In genomic region chr4:18391370-18391728, GRCh38 we compare ENCODE assay signal across 22 cellular contexts.
DNase-seq lines count a peak whose midpoint lies in the region; ATAC-seq, FAIRE-seq and TF ChIP-seq lines count a peak whose summit lies in the region.
"Had no signal": no experiment of that assay in that cellular context is flagged by ENCODE, and none has a peak within 500 bp of the region (broad histone marks: within the 10 kb centered on the region; RNA-seq: fewer than 3 reads in every experiment).

No MANE protein-coding gene starts in this region.

- H3K27me3 ChIP-seq in HepG2 (ENCODE audit: control insufficient read depth in 1 of 2, insufficient read depth in 2 of 2, low read length in 2 of 2) = no peaks in the 10 kb centered on the region; a peak in 1 of 5 replicates
- no peaks in the 10 kb centered on the region for H3K27me3 ChIP-seq in right lobe of liver
- H3K27me3 ChIP-seq in astrocyte (ENCODE audit: insufficient read depth, low read length) = no peaks in the 10 kb centered on the region
- no peaks in the 10 kb centered on the region for H3K27me3 ChIP-seq in neural progenitor cell
- no peaks in the 10 kb centered on the region for H3K27me3 ChIP-seq in PC-9 (ENCODE audit: insufficient read depth, low read depth)
- H3K27me3 ChIP-seq: BLaER1 had no signal

- H3K9me2 ChIP-seq in PC-9 (ENCODE audit: insufficient read depth) = no peaks in the 10 kb centered on the region

- H3K36me3 Mint-ChIP-seq in astrocyte (ENCODE audit: low read depth, unreplicated experiment) = no peaks in the 10 kb centered on the region
- no peaks in the 10 kb centered on the region for H3K36me3 Mint-ChIP-seq in neural progenitor cell
- H3K36me3 Mint-ChIP-seq: CD14-positive monocyte; CD4-positive, alpha-beta memory T cell; CD4-positive, CD25-positive, alpha-beta regulatory T cell; CD8-positive, alpha-beta memory T cell had no signal

- H3K9ac ChIP-seq in HepG2 (ENCODE audit: insufficient read depth, low read depth, low read length) = no peak overlapping the region
- H3K9ac ChIP-seq in astrocyte (ENCODE audit: low read length) = no peak overlapping the region
- no peak overlapping the region for H3K9ac ChIP-seq in neural progenitor cell
- H3K9ac ChIP-seq: BLaER1 had no signal

- CTCF ChIA-PET in HepG2 (lab: Yijun Ruan, JAX; ENCODE audit: low intra/inter-chr PET ratio, low total read pairs) = no interaction called here
- CTCF ChIA-PET in PC-9 (lab: Charles Lee) = no interaction called here

- H3F3A ChIP-seq in neural progenitor cell (ENCODE audit: low read depth) (no peaks in the 10 kb centered on the region), PC-9 (ENCODE audit: insufficient read depth, low read depth) (no peaks in the 10 kb centered on the region)

- intact Hi-C loops in HepG2 (cut with micrococcal nuclease; ENCODE audit: unreplicated experiment) (no loop called here), right lobe of liver (cut with DNase I) (no loop called here), PC-9 (cut with micrococcal nuclease; ENCODE audit: unreplicated experiment) (no loop called here)

- in situ Hi-C loops in HepG2 (cut with HindIII; ENCODE audit: extremely low pct_ligation_motif_present, low pct_unique_long_range_greater_than_20kb) = no loop called here

- H3K4me2 ChIP-seq in HepG2 (ENCODE audit: low read depth, low read length) (no peak overlapping the region), astrocyte (ENCODE audit: low read length) (no peak overlapping the region), neural progenitor cell (no peak overlapping the region), PC-9 (no peak overlapping the region)
- H3K4me2 ChIP-seq: BLaER1 had no signal

- H4K20me1 ChIP-seq in HepG2 (ENCODE audit: insufficient read depth, low read length) = no peaks in the 10 kb centered on the region
- no peaks in the 10 kb centered on the region for H4K20me1 ChIP-seq in astrocyte (ENCODE audit: insufficient read depth, low read length)
- H4K20me1 ChIP-seq in neural progenitor cell (ENCODE audit: low read depth) = no peaks in the 10 kb centered on the region
- H4K20me1 ChIP-seq in PC-9 (ENCODE audit: insufficient read depth) = no peaks in the 10 kb centered on the region
- H4K20me1 ChIP-seq: BLaER1 had no signal

- TF ChIP-seq POLR2A in HepG2 (IDR thresholded peaks at IDR 0.05; ENCODE audit: insufficient read depth in 1 of 2, low read depth in 2 of 2, low read length in 2 of 2) = no peak
- TF ChIP-seq POLR2A in right lobe of liver (IDR thresholded peaks at IDR 0.05) = no peak

- DNase-seq in HepG2 (ENCODE audit: low spot score) = no peak
- DNase-seq in right lobe of liver = no peak
- DNase-seq in astrocyte (ENCODE audit: low read depth) = no peak
- no peak for DNase-seq in neural progenitor cell (ENCODE audit: low spot score)
- DNase-seq in DMS53 (lab: John Stamatoyannopoulos, UW) = no peak
- DNase-seq in PC-9 = no peak
- DNase-seq: BE2C; C1 segment of cervical spinal cord; CD4-positive, alpha-beta memory T cell; CD4-positive, CD25-positive, alpha-beta regulatory T cell; CD8-positive, alpha-beta memory T cell; COR-L47; DMS 273 treated with DMSO at 0.1 percent for 48 hours; DMS153; DMS79 treated with DMSO at 0.1 percent for 48 hours; GF-D8 had no signal

- H3K4me1 ChIP-seq in HepG2 (ENCODE audit: insufficient read depth, low read length) = no peaks in the 10 kb centered on the region
- H3K4me1 ChIP-seq in right lobe of liver = no peaks in the 10 kb centered on the region
- H3K4me1 ChIP-seq in astrocyte (ENCODE audit: insufficient read depth, low read length) = no peaks in the 10 kb centered on the region
- no peaks in the 10 kb centered on the region for H3K4me1 ChIP-seq in neural progenitor cell
- H3K4me1 ChIP-seq in PC-9 (replicated peaks; ENCODE audit: insufficient read depth) = no peaks in the 10 kb centered on the region
- H3K4me1 ChIP-seq: BE2C, BLaER1 had no signal

- no peaks in the 10 kb centered on the region for H3K9me3 Mint-ChIP-seq in astrocyte (ENCODE audit: unreplicated experiment)
- H3K9me3 Mint-ChIP-seq in neural progenitor cell = peaks cover under 1% of the 10 kb centered on the region

- H3K36me3 ChIP-seq in HepG2 (replicated peaks in 1 of 2; ENCODE audit: control insufficient read depth in 1 of 2, insufficient read depth in 2 of 2, low read length in 2 of 2) (no peaks in the 10 kb centered on the region), right lobe of liver (no peaks in the 10 kb centered on the region), astrocyte (ENCODE audit: insufficient read depth, low read length) (no peaks in the 10 kb centered on the region), neural progenitor cell (no peaks in the 10 kb centered on the region), PC-9 (ENCODE audit: low read depth) (no peaks in the 10 kb centered on the region)
- H3K36me3 ChIP-seq: BE2C, BLaER1 had no signal

- H3K27me3 Mint-ChIP-seq in astrocyte (ENCODE audit: low read depth, unreplicated experiment) = no peaks in the 10 kb centered on the region
- peaks cover 2% of the 10 kb centered on the region for H3K27me3 Mint-ChIP-seq in neural progenitor cell (ENCODE audit: insufficient read depth, low read depth)
- H3K27me3 Mint-ChIP-seq: CD4-positive, CD25-positive, alpha-beta regulatory T cell had no signal

- H3K4me3 ChIP-seq in HepG2 (replicated peaks in 1 of 3; ENCODE audit: insufficient read depth in 1 of 3, low read depth in 2 of 3, low read length in 3 of 3) = no peak overlapping the region
- H3K4me3 ChIP-seq in right lobe of liver = no peak overlapping the region
- no peak overlapping the region for H3K4me3 ChIP-seq in astrocyte (ENCODE audit: insufficient read depth, low read depth, low read length)
- H3K4me3 ChIP-seq in neural progenitor cell = no peak overlapping the region
- no peak overlapping the region for H3K4me3 ChIP-seq in PC-9
- H3K4me3 ChIP-seq: BLaER1 had no signal

- no peak for TF ChIP-seq EP300 in HepG2 (IDR thresholded peaks at IDR 0.05; ENCODE audit: low read depth in 2 of 2, low read length in 2 of 2)
- no peak for TF ChIP-seq EP300 in HepG2 (CRISPR knock-in tag; IDR thresholded peaks at IDR 0.05; ENCODE audit: borderline replicate concordance)

- TF ChIP-seq RAD21 in HepG2 (CRISPR knock-in tag; IDR thresholded peaks at IDR 0.05) = no peak

- no peak overlapping the region for H3K4me3 Mint-ChIP-seq in astrocyte (ENCODE audit: unreplicated experiment)
- no peak overlapping the region for H3K4me3 Mint-ChIP-seq in neural progenitor cell
- H3K4me3 Mint-ChIP-seq: CD14-positive monocyte; CD4-positive, alpha-beta memory T cell; CD4-positive, CD25-positive, alpha-beta regulatory T cell; CD8-positive, alpha-beta memory T cell had no signal

- H3K9me3 ChIP-seq in HepG2 (ENCODE audit: low read length) (peaks cover 9% of the 10 kb centered on the region), right lobe of liver (no peaks in the 10 kb centered on the region), astrocyte (ENCODE audit: insufficient read depth, low read depth, low read length) (no peaks in the 10 kb centered on the region), neural progenitor cell (ENCODE audit: low read depth) (no peaks in the 10 kb centered on the region), PC-9 (ENCODE audit: insufficient read depth, low read depth) (no peaks in the 10 kb centered on the region)
- H3K9me3 ChIP-seq: BE2C had no signal

- no peaks in the 10 kb centered on the region for H3K79me2 ChIP-seq in HepG2 (ENCODE audit: insufficient read depth, low read length)
- H3K79me2 ChIP-seq in astrocyte (ENCODE audit: insufficient read depth, low read length) = no peaks in the 10 kb centered on the region
- no peaks in the 10 kb centered on the region for H3K79me2 ChIP-seq in neural progenitor cell (ENCODE audit: low read depth)
- H3K79me2 ChIP-seq in PC-9 (ENCODE audit: low read depth) = no peaks in the 10 kb centered on the region

- FAIRE-seq in HepG2 (lab: Jason Lieb, UNC) (no peak), astrocyte (lab: Jason Lieb, UNC) (no peak)
- FAIRE-seq: G401.6, GM12891, GM19239 had no signal

- no peak for TF ChIP-seq CTCF in HepG2 (CRISPR knock-in tag; IDR thresholded peaks at IDR 0.05)
- no peak for TF ChIP-seq CTCF in right lobe of liver (IDR thresholded peaks at IDR 0.05)
- TF ChIP-seq CTCF in astrocyte (IDR thresholded peaks at IDR 0.05; ENCODE audit: insufficient read depth, low read depth, low read length) = no peak
- no peak for TF ChIP-seq CTCF in neural progenitor cell (IDR thresholded peaks at IDR 0.05)
- TF ChIP-seq CTCF in PC-9 (conservative IDR thresholded peaks at IDR 0.05) = no peak

- H3K4me1 Mint-ChIP-seq in astrocyte (ENCODE audit: low read depth, unreplicated experiment) = peaks cover 6% of the 10 kb centered on the region
- peaks cover 32% of the 10 kb centered on the region for H3K4me1 Mint-ChIP-seq in neural progenitor cell
- H3K4me1 Mint-ChIP-seq: CD14-positive monocyte; CD4-positive, alpha-beta memory T cell; CD4-positive, CD25-positive, alpha-beta regulatory T cell; CD8-positive, alpha-beta memory T cell had no signal

- POLR2A ChIA-PET in HepG2 (lab: Yijun Ruan, JAX) (no interaction called here), PC-9 (lab: Charles Lee; ENCODE audit: unreplicated experiment) (no interaction called here)

- H3K27ac ChIP-seq in HepG2 (ENCODE audit: extremely low read length, insufficient read depth, low read length) (no peak overlapping the region), right lobe of liver (no peak overlapping the region), astrocyte (ENCODE audit: low read depth, low read length) (no peak overlapping the region), neural progenitor cell (no peak overlapping the region), PC-9 (no peak overlapping the region)
- H3K27ac ChIP-seq: 22Rv1, BLaER1 had no signal

- BruUV-seq in HepG2 (replicated peaks; lab: Mats Ljungman, UMichigan) (no TSS peak), PC-9 (replicated peaks; lab: Mats Ljungman, UMichigan) (no TSS peak)

- peak overlapping the region; percentile 44 for H3K27ac Mint-ChIP-seq in astrocyte (ENCODE audit: unreplicated experiment)
- H3K27ac Mint-ChIP-seq in neural progenitor cell = peak overlapping the region; percentile 6
- H3K27ac Mint-ChIP-seq: CD14-positive monocyte; CD4-positive, alpha-beta memory T cell; CD4-positive, CD25-positive, alpha-beta regulatory T cell; CD8-positive, alpha-beta memory T cell had no signal

- H2AFZ ChIP-seq in HepG2 (ENCODE audit: low read length) (no peak overlapping the region), astrocyte (ENCODE audit: low read depth, low read length) (no peak overlapping the region), neural progenitor cell (replicated peaks) (no peak overlapping the region), PC-9 (no peak overlapping the region)

- ATAC-seq in HepG2 (no peak), right lobe of liver (no peak)

TF ChIP-seq in HepG2, 621 proteins besides CTCF, POLR2A, EP300 and RAD21 (continues in another document):
- peak; percentile 34 to 69; a peak in 3 of 4 replicates for TF ChIP-seq MAFK (conservative IDR thresholded peaks at IDR 0.05 in 1 of 2, IDR thresholded peaks at IDR 0.05 in 1 of 2; ENCODE audit: low read length in 2 of 2)
